8 cellular contexts compared by ENCODE assay signal in genomic region chr19:8321760-8322637, GRCh38. TPM values are rescaled to one million over a fixed set of nuclear protein-coding genes. Genes with fewer than 3 reads are reported as not detected.
DNase-seq lines count a peak whose midpoint lies in the region; ATAC-seq, FAIRE-seq and TF ChIP-seq lines count a peak whose summit lies in the region.

No MANE protein-coding gene starts in this region.

- intact Hi-C loops in HepG2 (cut with micrococcal nuclease; ENCODE audit: unreplicated experiment), result no loop called here

- peak overlapping the region; percentile 78 for H3K4me2 ChIP-seq in HepG2 (ENCODE audit: low read depth, low read length)

- H3K4me3 ChIP-seq in ACC112 (ENCODE audit: low read depth, low read length), result peak overlapping the region; percentile 96
- peak overlapping the region; percentile 99 for H3K4me3 ChIP-seq in brain microvascular endothelial cell (ENCODE audit: low read depth, low read length)
- peak overlapping the region; percentile 69 to 97 (median 82) for H3K4me3 ChIP-seq in HepG2 (replicated peaks in 1 of 3; ENCODE audit: insufficient read depth in 1 of 3, low read depth in 2 of 3, low read length in 3 of 3)
- H3K4me3 ChIP-seq in thymus (ENCODE audit: low read length), result peak overlapping the region; percentile 85

- in situ Hi-C loops in brain microvascular endothelial cell (cut with HindIII; ENCODE audit: low pct_ligation_motif_present, low sequenced_read_pairs), result no loop called here
- in situ Hi-C loops in HepG2 (cut with HindIII; ENCODE audit: extremely low pct_ligation_motif_present, low pct_unique_long_range_greater_than_20kb), result no loop called here

- peaks cover 42% of the 10 kb centered on the region for H3K79me2 ChIP-seq in ACC112 (ENCODE audit: control insufficient read depth, insufficient read depth, low read length, unreplicated experiment)
- peaks cover 34% of the 10 kb centered on the region for H3K79me2 ChIP-seq in HepG2 (ENCODE audit: insufficient read depth, low read length)

- no peak overlapping the region for H2AFZ ChIP-seq in ACC112 (ENCODE audit: low read length, unreplicated experiment)
- no peak overlapping the region for H2AFZ ChIP-seq in HepG2 (ENCODE audit: low read length)

- H3K4me1 ChIP-seq in ACC112 (ENCODE audit: control insufficient read depth, insufficient read depth, low read length, unreplicated experiment) (peaks cover 12% of the 10 kb centered on the region), HepG2 (ENCODE audit: insufficient read depth, low read length) (peaks cover 36% of the 10 kb centered on the region), thymus (ENCODE audit: control insufficient read depth, insufficient read depth, low read length) (peaks cover 15% of the 10 kb centered on the region)

- CTCF ChIA-PET in HepG2 (lab: Yijun Ruan, JAX; ENCODE audit: low intra/inter-chr PET ratio, low total read pairs), result no interaction called here

- ATAC-seq in HepG2, result no peak
- ATAC-seq in HG03354 (IDR thresholded peaks at IDR 0.05; ENCODE audit: poor library complexity, severe bottlenecking, unreplicated experiment), result no peak

- no peaks in the 10 kb centered on the region for H3K9me3 ChIP-seq in HepG2 (ENCODE audit: low read length)
- H3K9me3 ChIP-seq in thymus (ENCODE audit: control insufficient read depth), result peaks cover 2% of the 10 kb centered on the region

- TF ChIP-seq EP300 in HepG2 (IDR thresholded peaks at IDR 0.05; ENCODE audit: low read depth in 2 of 2, low read length in 2 of 2) (no peak), HepG2 (CRISPR knock-in tag; IDR thresholded peaks at IDR 0.05; ENCODE audit: borderline replicate concordance) (no peak)

- H3K27ac ChIP-seq in ACC112 (ENCODE audit: low read depth, low read length) (peak overlapping the region; percentile 59), brain microvascular endothelial cell (peak overlapping the region; percentile 90), HepG2 (ENCODE audit: extremely low read length, insufficient read depth, low read length) (peak overlapping the region; percentile 88), thymus (ENCODE audit: low read depth) (peak overlapping the region; percentile 66)

- peak overlapping the region; percentile 99 for H3K9ac ChIP-seq in HepG2 (ENCODE audit: insufficient read depth, low read depth, low read length)

- POLR2A ChIA-PET in HepG2 (lab: Yijun Ruan, JAX), result interaction anchor here (0.7 to 6.5 kb wide), 21 partner anchors 8 to 192 kb away, joined by 3 to 39 read pairs (median 5); partner anchors contain the start of genes CD320, MARCHF2, RAB11B and ZNF414

- WGBS in HepG2 (ENCODE audit: low lambda C conversion rate), result 4% methylated on average over 44 of the region's 49 CpGs
- WGBS in thymus, result 24% methylated on average over 49 of the region's 49 CpGs

- H3K27me3 ChIP-seq in ACC112 (ENCODE audit: insufficient read depth, low read length) (no peaks in the 10 kb centered on the region), brain microvascular endothelial cell (replicated peaks) (no peaks in the 10 kb centered on the region), HepG2 (ENCODE audit: control insufficient read depth in 1 of 2, insufficient read depth in 2 of 2, low read length in 2 of 2) (peaks cover 0 to 4% of the 10 kb centered on the region in 2 experiments; a peak in 2 of 5 replicates), thymus (ENCODE audit: control insufficient read depth, insufficient read depth) (no peaks in the 10 kb centered on the region)

- H4K20me1 ChIP-seq in HepG2 (ENCODE audit: insufficient read depth, low read length), result peaks cover 19% of the 10 kb centered on the region

- no peak for FAIRE-seq in HepG2 (lab: Jason Lieb, UNC)

- DNase-seq in HK-2 (ENCODE audit: unreplicated experiment), result peak; percentile 30
- DNase-seq in brain microvascular endothelial cell, result no peak
- DNase-seq in HepG2 (ENCODE audit: low spot score), result no peak
- DNase-seq in NCI-H446 treated with DMSO at 0.1 percent for 48 hours (lab: John Stamatoyannopoulos, UW), result no peak
- no peak for DNase-seq in NCI-H2107 (lab: John Stamatoyannopoulos, UW)

- BruUV-seq in HepG2 (replicated peaks; lab: Mats Ljungman, UMichigan), result TSS peak; percentile 87

- no peak for TF ChIP-seq RAD21 in HepG2 (CRISPR knock-in tag; IDR thresholded peaks at IDR 0.05)

- TF ChIP-seq POLR2A in HepG2 (IDR thresholded peaks at IDR 0.05; ENCODE audit: insufficient read depth in 1 of 2, low read depth in 2 of 2, low read length in 2 of 2), result 0 out of 4 replicates have a peak, but pooled peaks of 1 of the 2 experiments have one; percentile 3

- H3K36me3 ChIP-seq in ACC112 (ENCODE audit: insufficient read depth, low read length) (peaks cover 5% of the 10 kb centered on the region; the same call in 1 of the 2 replicates), brain microvascular endothelial cell (replicated peaks) (peaks cover 19% of the 10 kb centered on the region), HepG2 (replicated peaks in 1 of 2; ENCODE audit: control insufficient read depth in 1 of 2, insufficient read depth in 2 of 2, low read length in 2 of 2) (peaks cover 0 to 17% of the 10 kb centered on the region in 2 experiments; a peak in 3 of 5 replicates), thymus (ENCODE audit: control insufficient read depth, insufficient read depth) (peaks cover 21% of the 10 kb centered on the region)

- TF ChIP-seq CTCF in brain microvascular endothelial cell (IDR thresholded peaks at IDR 0.05; ENCODE audit: low read depth, low read length, missing control alignments) (no peak), HepG2 (CRISPR knock-in tag; IDR thresholded peaks at IDR 0.05) (no peak)

RNA-seq across cellular contexts. Expression of gene RPS28, which starts 0.7 kb away (rescaled TPM):
- total RNA-seq in HepG2 (2016; rRNA removed; fragmentation: Illumina TruSeq; extraction: Trizol), result 281 and 319 TPM in 2 replicates
- 424 and 447 TPM in 2 replicates for total RNA-seq in HepG2 (2016; cell fraction: cytosol; rRNA removed; fragmentation: Illumina TruSeq; extraction: Trizol; ENCODE audit: low read depth)
- 291 and 334 TPM in 2 replicates for total RNA-seq in HepG2 (2016; cell fraction: insoluble cytoplasmic fraction; rRNA removed; fragmentation: Illumina TruSeq; extraction: Trizol)
- total RNA-seq in HepG2 (2016; cell fraction: membrane; rRNA removed; fragmentation: Illumina TruSeq; extraction: Trizol), result 667 and 807 TPM in 2 replicates
- total RNA-seq in HepG2 (2016; cell fraction: nucleus; rRNA removed; fragmentation: Illumina TruSeq; extraction: Trizol), result 139 and 147 TPM in 2 replicates
- polyA plus RNA-seq in HepG2 (2011; rRNA removed) (521 and 545 TPM in 2 replicates), thymus (1,415 TPM)
- 604 and 791 TPM in 2 replicates for polyA plus RNA-seq in HepG2 (2011; cell fraction: cytosol; rRNA removed)
- polyA plus RNA-seq in HepG2 (2011; cell fraction: nucleus; rRNA removed), result 232 and 285 TPM in 2 replicates
- 1,428 and 2,679 TPM in 2 replicates for polyA plus RNA-seq in HepG2 (2012)
- 858 and 886 TPM in 2 replicates for polyA plus RNA-seq in HepG2 (2016; cell fraction: cytosol; fragmentation: Illumina TruSeq; extraction: Trizol; ENCODE audit: low read depth)
- 429 and 441 TPM in 2 replicates for polyA plus RNA-seq in HepG2 (2016; cell fraction: insoluble cytoplasmic fraction; fragmentation: Illumina TruSeq; extraction: Trizol; ENCODE audit: low read depth)
- 1,075 and 1,148 TPM in 2 replicates for polyA plus RNA-seq in HepG2 (2016; cell fraction: membrane; fragmentation: Illumina TruSeq; extraction: Trizol; ENCODE audit: low read depth)
- 346 and 368 TPM in 2 replicates for polyA plus RNA-seq in HepG2 (2016; cell fraction: nucleus; fragmentation: Illumina TruSeq; extraction: Trizol; ENCODE audit: insufficient read depth, low read depth)
- 312 and 362 TPM in 2 replicates for polyA minus RNA-seq in HepG2 (2011; rRNA and poly(A)+ RNA removed; ENCODE audit: low replicate concordance)
- 181 and 188 TPM in 2 replicates for polyA minus RNA-seq in HepG2 (2011; cell fraction: cytosol; rRNA and poly(A)+ RNA removed)
- polyA minus RNA-seq in HepG2 (2011; cell fraction: nucleus; rRNA and poly(A)+ RNA removed), result 59.9 and 62.0 TPM in 2 replicates

RNA-seq across cellular contexts. Expression of gene NDUFA7, which starts 0.8 kb away (rescaled TPM):
- total RNA-seq in HepG2 (2016; rRNA removed; fragmentation: Illumina TruSeq; extraction: Trizol), result 57.2 and 64.5 TPM in 2 replicates
- 20.0 and 25.8 TPM in 2 replicates for total RNA-seq in HepG2 (2016; cell fraction: cytosol; rRNA removed; fragmentation: Illumina TruSeq; extraction: Trizol; ENCODE audit: low read depth)
- 65.5 and 75.0 TPM in 2 replicates for total RNA-seq in HepG2 (2016; cell fraction: insoluble cytoplasmic fraction; rRNA removed; fragmentation: Illumina TruSeq; extraction: Trizol)
- total RNA-seq in HepG2 (2016; cell fraction: membrane; rRNA removed; fragmentation: Illumina TruSeq; extraction: Trizol), result 24.2 and 27.6 TPM in 2 replicates
- 26.5 and 38.1 TPM in 2 replicates for total RNA-seq in HepG2 (2016; cell fraction: nucleus; rRNA removed; fragmentation: Illumina TruSeq; extraction: Trizol)
- polyA plus RNA-seq in HepG2 (2011; rRNA removed) (71.5 and 75.3 TPM in 2 replicates), thymus (110 TPM)
- 56.6 and 79.4 TPM in 2 replicates for polyA plus RNA-seq in HepG2 (2011; cell fraction: cytosol; rRNA removed)
- 36.6 and 51.3 TPM in 2 replicates for polyA plus RNA-seq in HepG2 (2011; cell fraction: nucleus; rRNA removed)
- 50.0 and 50.9 TPM in 2 replicates for polyA plus RNA-seq in HepG2 (2012)
- 29.4 and 33.3 TPM in 2 replicates for polyA plus RNA-seq in HepG2 (2016; cell fraction: cytosol; fragmentation: Illumina TruSeq; extraction: Trizol; ENCODE audit: low read depth)
- 101 and 102 TPM in 2 replicates for polyA plus RNA-seq in HepG2 (2016; cell fraction: insoluble cytoplasmic fraction; fragmentation: Illumina TruSeq; extraction: Trizol; ENCODE audit: low read depth)
- polyA plus RNA-seq in HepG2 (2016; cell fraction: membrane; fragmentation: Illumina TruSeq; extraction: Trizol; ENCODE audit: low read depth), result 32.9 and 35.8 TPM in 2 replicates
- polyA plus RNA-seq in HepG2 (2016; cell fraction: nucleus; fragmentation: Illumina TruSeq; extraction: Trizol; ENCODE audit: insufficient read depth, low read depth), result 67.5 and 70.8 TPM in 2 replicates
- polyA minus RNA-seq in HepG2 (2011; rRNA and poly(A)+ RNA removed; ENCODE audit: low replicate concordance), result 160 and 193 TPM in 2 replicates
- 44.6 and 56.9 TPM in 2 replicates for polyA minus RNA-seq in HepG2 (2011; cell fraction: cytosol; rRNA and poly(A)+ RNA removed)
- 21.2 and 22.9 TPM in 2 replicates for polyA minus RNA-seq in HepG2 (2011; cell fraction: nucleus; rRNA and poly(A)+ RNA removed)

RNA-seq across cellular contexts. Expression of gene CD320, which starts 13.8 kb away (rescaled TPM):
- total RNA-seq in HepG2 (2016; rRNA removed; fragmentation: Illumina TruSeq; extraction: Trizol), result 44.4 and 99.9 TPM in 2 replicates
- 33.7 and 41.4 TPM in 2 replicates for total RNA-seq in HepG2 (2016; cell fraction: cytosol; rRNA removed; fragmentation: Illumina TruSeq; extraction: Trizol; ENCODE audit: low read depth)
- 38.7 and 105 TPM in 2 replicates for total RNA-seq in HepG2 (2016; cell fraction: insoluble cytoplasmic fraction; rRNA removed; fragmentation: Illumina TruSeq; extraction: Trizol)
- total RNA-seq in HepG2 (2016; cell fraction: membrane; rRNA removed; fragmentation: Illumina TruSeq; extraction: Trizol), result 46.2 and 54.2 TPM in 2 replicates
- total RNA-seq in HepG2 (2016; cell fraction: nucleus; rRNA removed; fragmentation: Illumina TruSeq; extraction: Trizol), result 71.9 and 97.9 TPM in 2 replicates
- 79.9 and 83.1 TPM in 2 replicates for polyA plus RNA-seq in HepG2 (2011; rRNA removed)
- 83.1 and 180 TPM in 2 replicates for polyA plus RNA-seq in HepG2 (2011; cell fraction: cytosol; rRNA removed)
- polyA plus RNA-seq in HepG2 (2011; cell fraction: nucleus; rRNA removed), result 74.5 and 85.3 TPM in 2 replicates
- polyA plus RNA-seq in HepG2 (2012), result 39.6 and 41.4 TPM in 2 replicates
- polyA plus RNA-seq in HepG2 (2016; cell fraction: cytosol; fragmentation: Illumina TruSeq; extraction: Trizol; ENCODE audit: low read depth), result 44.2 and 49.5 TPM in 2 replicates
- 44.8 and 52.3 TPM in 2 replicates for polyA plus RNA-seq in HepG2 (2016; cell fraction: insoluble cytoplasmic fraction; fragmentation: Illumina TruSeq; extraction: Trizol; ENCODE audit: low read depth)
- 41.2 and 46.0 TPM in 2 replicates for polyA plus RNA-seq in HepG2 (2016; cell fraction: membrane; fragmentation: Illumina TruSeq; extraction: Trizol; ENCODE audit: low read depth)
- 165 and 175 TPM in 2 replicates for polyA plus RNA-seq in HepG2 (2016; cell fraction: nucleus; fragmentation: Illumina TruSeq; extraction: Trizol; ENCODE audit: insufficient read depth, low read depth)
- 58.2 and 70.2 TPM in 2 replicates for polyA minus RNA-seq in HepG2 (2011; rRNA and poly(A)+ RNA removed; ENCODE audit: low replicate concordance)
- 23.7 and 37.5 TPM in 2 replicates for polyA minus RNA-seq in HepG2 (2011; cell fraction: cytosol; rRNA and poly(A)+ RNA removed)
- polyA minus RNA-seq in HepG2 (2011; cell fraction: nucleus; rRNA and poly(A)+ RNA removed), result 8.4 and 8.7 TPM in 2 replicates
- 31.9 TPM for polyA plus RNA-seq in thymus

RNA-seq across cellular contexts. Expression of gene KANK3, which starts 21.1 kb away (rescaled TPM):
- total RNA-seq in HepG2 (2016; rRNA removed; fragmentation: Illumina TruSeq; extraction: Trizol), result 0.15 and 0.18 TPM in 2 replicates
- total RNA-seq in HepG2 (2016; cell fraction: cytosol; rRNA removed; fragmentation: Illumina TruSeq; extraction: Trizol; ENCODE audit: low read depth), result not detected in 2 replicates
- total RNA-seq in HepG2 (2016; cell fraction: insoluble cytoplasmic fraction; rRNA removed; fragmentation: Illumina TruSeq; extraction: Trizol), result 0.06 and 0.35 TPM in 2 replicates
- total RNA-seq in HepG2 (2016; cell fraction: membrane; rRNA removed; fragmentation: Illumina TruSeq; extraction: Trizol), result 0.07 and 0.28 TPM in 2 replicates
- 0.12 and 0.22 TPM in 2 replicates for total RNA-seq in HepG2 (2016; cell fraction: nucleus; rRNA removed; fragmentation: Illumina TruSeq; extraction: Trizol)
- polyA plus RNA-seq in HepG2 (2011; rRNA removed), result 0.20 and 0.73 TPM in 2 replicates
- 0.32 and 0.46 TPM in 2 replicates for polyA plus RNA-seq in HepG2 (2011; cell fraction: cytosol; rRNA removed)
- 1.5 and 1.8 TPM in 2 replicates for polyA plus RNA-seq in HepG2 (2011; cell fraction: nucleus; rRNA removed)
- polyA plus RNA-seq in HepG2 (2012), result 0.27 and 0.32 TPM in 2 replicates
- polyA plus RNA-seq in HepG2 (2016; cell fraction: cytosol; fragmentation: Illumina TruSeq; extraction: Trizol; ENCODE audit: low read depth), result not detected in 2 replicates
- polyA plus RNA-seq in HepG2 (2016; cell fraction: insoluble cytoplasmic fraction; fragmentation: Illumina TruSeq; extraction: Trizol; ENCODE audit: low read depth), result 0.22 TPM in 1 of 2 replicates, not detected in the other
- 0.12 TPM in 1 of 2 replicates, not detected in the other for polyA plus RNA-seq in HepG2 (2016; cell fraction: membrane; fragmentation: Illumina TruSeq; extraction: Trizol; ENCODE audit: low read depth)
- 0.45 and 0.62 TPM in 2 replicates for polyA plus RNA-seq in HepG2 (2016; cell fraction: nucleus; fragmentation: Illumina TruSeq; extraction: Trizol; ENCODE audit: insufficient read depth, low read depth)
- 0.32 TPM in 1 of 2 replicates, not detected in the other for polyA minus RNA-seq in HepG2 (2011; rRNA and poly(A)+ RNA removed; ENCODE audit: low replicate concordance)
- not detected in 2 replicates for polyA minus RNA-seq in HepG2 (2011; cell fraction: cytosol; rRNA and poly(A)+ RNA removed)
- 0.77 and 1.5 TPM in 2 replicates for polyA minus RNA-seq in HepG2 (2011; cell fraction: nucleus; rRNA and poly(A)+ RNA removed)
- polyA plus RNA-seq in thymus, result 6.0 TPM

RNA-seq across cellular contexts. Expression of gene ANGPTL4, which starts 42.0 kb away (rescaled TPM):
- total RNA-seq in HepG2 (2016; rRNA removed; fragmentation: Illumina TruSeq; extraction: Trizol), result 0.20 and 0.80 TPM in 2 replicates
- 0.10 and 0.35 TPM in 2 replicates for total RNA-seq in HepG2 (2016; cell fraction: cytosol; rRNA removed; fragmentation: Illumina TruSeq; extraction: Trizol; ENCODE audit: low read depth)
- 0.27 and 0.80 TPM in 2 replicates for total RNA-seq in HepG2 (2016; cell fraction: insoluble cytoplasmic fraction; rRNA removed; fragmentation: Illumina TruSeq; extraction: Trizol)
- 0.48 and 0.71 TPM in 2 replicates for total RNA-seq in HepG2 (2016; cell fraction: membrane; rRNA removed; fragmentation: Illumina TruSeq; extraction: Trizol)
- total RNA-seq in HepG2 (2016; cell fraction: nucleus; rRNA removed; fragmentation: Illumina TruSeq; extraction: Trizol), result 0.78 and 1.6 TPM in 2 replicates
- 21.7 and 39.9 TPM in 2 replicates for polyA plus RNA-seq in HepG2 (2011; rRNA removed)
- polyA plus RNA-seq in HepG2 (2011; cell fraction: cytosol; rRNA removed), result 24.1 and 25.1 TPM in 2 replicates
- 62.7 and 74.1 TPM in 2 replicates for polyA plus RNA-seq in HepG2 (2011; cell fraction: nucleus; rRNA removed)
- 15.1 and 16.8 TPM in 2 replicates for polyA plus RNA-seq in HepG2 (2012)
- polyA plus RNA-seq in HepG2 (2016; cell fraction: cytosol; fragmentation: Illumina TruSeq; extraction: Trizol; ENCODE audit: low read depth), result 0.22 and 0.23 TPM in 2 replicates
- 0.29 and 0.58 TPM in 2 replicates for polyA plus RNA-seq in HepG2 (2016; cell fraction: insoluble cytoplasmic fraction; fragmentation: Illumina TruSeq; extraction: Trizol; ENCODE audit: low read depth)
- polyA plus RNA-seq in HepG2 (2016; cell fraction: membrane; fragmentation: Illumina TruSeq; extraction: Trizol; ENCODE audit: low read depth), result 0.19 TPM in 2 replicates
- 2.5 and 3.1 TPM in 2 replicates for polyA plus RNA-seq in HepG2 (2016; cell fraction: nucleus; fragmentation: Illumina TruSeq; extraction: Trizol; ENCODE audit: insufficient read depth, low read depth)
- 0.14 and 19.3 TPM in 2 replicates for polyA minus RNA-seq in HepG2 (2011; rRNA and poly(A)+ RNA removed; ENCODE audit: low replicate concordance)
- polyA minus RNA-seq in HepG2 (2011; cell fraction: cytosol; rRNA and poly(A)+ RNA removed), result 14.2 and 17.5 TPM in 2 replicates
- polyA minus RNA-seq in HepG2 (2011; cell fraction: nucleus; rRNA and poly(A)+ RNA removed), result 14.4 and 18.8 TPM in 2 replicates
- 14.4 TPM for polyA plus RNA-seq in thymus
